18 cellular contexts compared by ENCODE assay signal in genomic region chr2:159045545-159046454, GRCh38.
DNase-seq lines count a peak whose midpoint lies in the region; ATAC-seq and TF ChIP-seq lines count a peak whose summit lies in the region.
"Had no signal": no experiment of that assay in that cellular context is flagged by ENCODE, and none has a peak within 500 bp of the region (broad histone marks: within the 10 kb centered on the region; RNA-seq: fewer than 3 reads in every experiment).

No MANE protein-coding gene starts in this region.

- ATAC-seq in right cardiac atrium (no peak), left cardiac atrium (no peak), body of pancreas (peak; percentile 50), upper lobe of left lung (ENCODE audit: low FRiP score in 2 of 2) (no peak), HG03460 (IDR thresholded peaks at IDR 0.05; ENCODE audit: unreplicated experiment) (no peak)
- ATAC-seq: effector memory CD8-positive, alpha-beta T cell had no signal

- no peak for TF ChIP-seq CTCF in body of pancreas (IDR thresholded peaks at IDR 0.05)
- no peak for TF ChIP-seq CTCF in upper lobe of left lung (IDR thresholded peaks at IDR 0.05)

- H3K4me3 ChIP-seq in right cardiac atrium (ENCODE audit: low read length), result no peak overlapping the region
- no peak overlapping the region for H3K4me3 ChIP-seq in body of pancreas
- no peak overlapping the region for H3K4me3 ChIP-seq in upper lobe of left lung

- no peaks in the 10 kb centered on the region for H3K27me3 ChIP-seq in right cardiac atrium (ENCODE audit: control insufficient read depth, insufficient read depth)
- H3K27me3 ChIP-seq in body of pancreas, result no peaks in the 10 kb centered on the region
- H3K27me3 ChIP-seq in upper lobe of left lung, result no peaks in the 10 kb centered on the region

- H3K36me3 ChIP-seq in body of pancreas (replicated peaks in 1 of 2; ENCODE audit: insufficient read depth in 1 of 2, low read depth in 2 of 2) (no peaks in the 10 kb centered on the region), upper lobe of left lung (no peaks in the 10 kb centered on the region)

- intact Hi-C loops in right cardiac atrium (cut with DNase I) (loop anchor here in 1 of 4 donors (10.0 kb wide), 1 partner anchor 69 kb away; no protein-coding TSS in a partner anchor), left cardiac atrium (cut with DNase I) (no loop called here), body of pancreas (cut with DNase I) (no loop called here)

- no peak for TF ChIP-seq EP300 in upper lobe of left lung (IDR thresholded peaks at IDR 0.05)

- H3K27ac ChIP-seq in right cardiac atrium (ENCODE audit: low read length) (peak overlapping the region; percentile 72), body of pancreas (peak overlapping the region in 2 of 4 donors; percentile 28 to 61), upper lobe of left lung (peak overlapping the region in 3 of 4 donors; percentile 30 to 61 (median 44))
- H3K27ac ChIP-seq: HL-60 had no signal

- TF ChIP-seq POLR2A in body of pancreas (IDR thresholded peaks at IDR 0.05), result no peak
- no peak for TF ChIP-seq POLR2A in upper lobe of left lung (IDR thresholded peaks at IDR 0.05)

- H3K4me1 ChIP-seq in right cardiac atrium (ENCODE audit: control insufficient read depth, insufficient read depth, low read length) (peaks cover 35% of the 10 kb centered on the region), body of pancreas (peaks cover 47% of the 10 kb centered on the region), upper lobe of left lung (peaks cover 33 to 57% (median 46%) of the 10 kb centered on the region in 4 donors)

- no peaks in the 10 kb centered on the region for H3K9me3 ChIP-seq in right cardiac atrium (ENCODE audit: control insufficient read depth, low read length)
- H3K9me3 ChIP-seq in body of pancreas, result no peaks in the 10 kb centered on the region
- no peaks in the 10 kb centered on the region for H3K9me3 ChIP-seq in upper lobe of left lung

- 47% methylated on average over 11 of the region's 11 CpGs for WGBS in right cardiac atrium
- 48 to 55% methylated on average over 11 of the region's 11 CpGs for WGBS in body of pancreas, 2 donors
- WGBS in upper lobe of left lung, 2 donors, result 62 to 67% methylated on average over 11 of the region's 11 CpGs

- DNase-seq in right cardiac atrium, result no peak
- no peak for DNase-seq in left cardiac atrium
- DNase-seq in body of pancreas, result no peak
- DNase-seq in iris pigment epithelial cell (ENCODE audit: low read depth), result peak; percentile 43
- DNase-seq in upper lobe of left lung, result no peak
- DNase-seq in cortex of kidney (lab: John Stamatoyannopoulos, UW), result no peak
- DNase-seq in DMS114 treated with DMSO at 0.1 percent for 48 hours (lab: John Stamatoyannopoulos, UW; ENCODE audit: unreplicated experiment), result no peak
- DNase-seq: ACHN; activated CD8-positive, alpha-beta memory T cell treated with anti-CD3 and anti-CD28 coated beads for 24 hours; activated effector memory CD4-positive, alpha-beta T cell treated with Interleukin-2 at 50 U/mL for 16 hours; effector memory CD8-positive, alpha-beta T cell; GDM1; islet precursor cell; NCI-H187; NCI-H510A; stimulated activated CD4-positive, alpha-beta T cell treated with anti-CD3 and anti-CD28 coated beads, Interleukin-1b, Interleukin-23, amount 100 ng/mL, for 48 hours had no signal
